Comparison of ENCODE assay signal across 18 cellular contexts in genomic region chr11:94537051-94537600, GRCh38. TPM values are rescaled to one million over a fixed set of nuclear protein-coding genes. Genes with fewer than 3 reads are reported as not detected.
DNase-seq lines count a peak whose midpoint lies in the region; FAIRE-seq and TF ChIP-seq lines count a peak whose summit lies in the region.
"Had no signal": no experiment of that assay in that cellular context is flagged by ENCODE, and none has a peak within 500 bp of the region (broad histone marks: within the 10 kb centered on the region; RNA-seq: fewer than 3 reads in every experiment).

No MANE protein-coding gene starts in this region.

- peak; percentile 84 for DNase-seq in EH (ENCODE audit: low read depth)
- DNase-seq in Peyer's patch = no peak
- peak; percentile 49 for DNase-seq in fibroblast of peridontal ligament (ENCODE audit: extremely low read depth)
- DNase-seq in small intestine = peak; percentile 60
- DNase-seq in SKM-1 treated with dmso at 0.1 percent for 144 hours (lab: John Stamatoyannopoulos, UW; ENCODE audit: unreplicated experiment) = no peak
- no peak for DNase-seq in COLO668 (lab: John Stamatoyannopoulos, UW; ENCODE audit: unreplicated experiment)
- DNase-seq in OCI-M1 (lab: John Stamatoyannopoulos, UW) = no peak
- DNase-seq in activated CD4-positive, alpha-beta memory T cell treated with anti-CD3 and anti-CD28 coated beads, Interleukin-2, amount 10 ng/mL, durations not matched to agents 7 days and 5 days = no peak
- DNase-seq: activated CD4-positive, alpha-beta T cell treated with anti-CD3 and anti-CD28 coated beads for 1 hour; activated naive CD8-positive, alpha-beta T cell treated with anti-CD3 and anti-CD28 coated beads for 36 hours; CD4-positive, alpha-beta T cell; NCI-H1092; NCI-H345; stimulated activated naive CD4-positive, alpha-beta T cell treated with Interleukin-2 at 50 U/mL for 16 hours; SW 1271 had no signal

- peaks cover 0 to 11% (median 2%) of the 10 kb centered on the region in 4 donors for H3K4me1 ChIP-seq in Peyer's patch
- peaks cover 6 to 8% of the 10 kb centered on the region in 2 donors for H3K4me1 ChIP-seq in small intestine (ENCODE audit: control insufficient read depth in 2 of 2, insufficient read depth in 1 of 2, low read depth in 1 of 2, low read length in 1 of 2)

- no peaks in the 10 kb centered on the region for H3K9me3 ChIP-seq in Peyer's patch
- H3K9me3 ChIP-seq in small intestine (ENCODE audit: control insufficient read depth, low read depth) = no peaks in the 10 kb centered on the region

- no peak for FAIRE-seq in small intestine (lab: Jason Lieb, UNC)

- H3K4me3 ChIP-seq in Peyer's patch (no peak overlapping the region), small intestine (ENCODE audit: low read depth in 1 of 2, low read length in 2 of 2) (no peak overlapping the region)

- H3K27me3 Mint-ChIP-seq in activated CD4-positive, alpha-beta memory T cell treated with anti-CD3 and anti-CD28 coated beads, Interleukin-2, amount 10 ng/mL, durations not matched to agents 7 days and 5 days = peaks cover 35% of the 10 kb centered on the region

- no peaks in the 10 kb centered on the region for H3K36me3 ChIP-seq in Peyer's patch
- no peaks in the 10 kb centered on the region for H3K36me3 ChIP-seq in small intestine (ENCODE audit: control insufficient read depth in 2 of 2, insufficient read depth in 2 of 2, low read length in 2 of 2)

- no peak overlapping the region for H3K27ac Mint-ChIP-seq in activated CD4-positive, alpha-beta memory T cell treated with anti-CD3 and anti-CD28 coated beads, Interleukin-2, amount 10 ng/mL, durations not matched to agents 7 days and 5 days
- H3K27ac Mint-ChIP-seq: activated naive CD8-positive, alpha-beta T cell treated with anti-CD3 and anti-CD28 coated beads for 36 hours; CD4-positive, alpha-beta T cell; natural killer cell treated with Interleukin-12 subunit alpha and Interleukin-12 subunit beta and Interleukin-15 and Interleukin-18, amount 100 ng/mL, for 72 hours had no signal

- POLR2A ChIA-PET in activated CD4-positive, alpha-beta memory T cell treated with anti-CD3 and anti-CD28 coated beads, Interleukin-2, amount 10 ng/mL, durations not matched to agents 7 days and 5 days (lab: Charles Lee) = no interaction called here

- WGBS in small intestine, 3 donors = 15 to 39% (median 24%) methylated on average over 3 of the region's 3 CpGs

- H3K9me3 Mint-ChIP-seq in activated CD4-positive, alpha-beta memory T cell treated with anti-CD3 and anti-CD28 coated beads, Interleukin-2, amount 10 ng/mL, durations not matched to agents 7 days and 5 days = no peaks in the 10 kb centered on the region
- H3K9me3 Mint-ChIP-seq: activated naive CD8-positive, alpha-beta T cell treated with anti-CD3 and anti-CD28 coated beads for 36 hours; CD4-positive, alpha-beta T cell; natural killer cell treated with Interleukin-12 subunit alpha and Interleukin-12 subunit beta and Interleukin-15 and Interleukin-18, amount 100 ng/mL, for 72 hours had no signal

- no peak for TF ChIP-seq CTCF in Peyer's patch (IDR thresholded peaks at IDR 0.05)

- H3K36me3 Mint-ChIP-seq in activated CD4-positive, alpha-beta memory T cell treated with anti-CD3 and anti-CD28 coated beads, Interleukin-2, amount 10 ng/mL, durations not matched to agents 7 days and 5 days (ENCODE audit: low read depth) = no peaks in the 10 kb centered on the region
- H3K36me3 Mint-ChIP-seq: activated naive CD8-positive, alpha-beta T cell treated with anti-CD3 and anti-CD28 coated beads for 36 hours; natural killer cell treated with Interleukin-12 subunit alpha and Interleukin-12 subunit beta and Interleukin-15 and Interleukin-18, amount 100 ng/mL, for 72 hours had no signal

- peak overlapping the region in 3 of 4 donors; percentile 7 to 44 (median 35) for H3K27ac ChIP-seq in Peyer's patch
- peak overlapping the region; percentile 48 to 71 for H3K27ac ChIP-seq in small intestine (ENCODE audit: low read depth in 1 of 2, low read length in 1 of 2)

- H3K4me3 Mint-ChIP-seq in activated CD4-positive, alpha-beta memory T cell treated with anti-CD3 and anti-CD28 coated beads, Interleukin-2, amount 10 ng/mL, durations not matched to agents 7 days and 5 days = no peak overlapping the region
- H3K4me3 Mint-ChIP-seq: activated naive CD8-positive, alpha-beta T cell treated with anti-CD3 and anti-CD28 coated beads for 36 hours; CD4-positive, alpha-beta T cell; natural killer cell treated with Interleukin-12 subunit alpha and Interleukin-12 subunit beta and Interleukin-15 and Interleukin-18, amount 100 ng/mL, for 72 hours had no signal

- H3K27me3 ChIP-seq in Peyer's patch (no peaks in the 10 kb centered on the region), small intestine (ENCODE audit: control insufficient read depth in 2 of 2, insufficient read depth in 2 of 2, low read length in 2 of 2) (no peaks in the 10 kb centered on the region)

- H3K4me1 Mint-ChIP-seq in activated CD4-positive, alpha-beta memory T cell treated with anti-CD3 and anti-CD28 coated beads, Interleukin-2, amount 10 ng/mL, durations not matched to agents 7 days and 5 days = peaks cover 1% of the 10 kb centered on the region

- TF ChIP-seq POLR2A in Peyer's patch (IDR thresholded peaks at IDR 0.05) = no peak

- CTCF ChIA-PET in activated CD4-positive, alpha-beta memory T cell treated with anti-CD3 and anti-CD28 coated beads, Interleukin-2, amount 10 ng/mL, durations not matched to agents 7 days and 5 days (lab: Charles Lee) = interaction anchor here (1.2 kb wide), 1 partner anchor 25 kb away, joined by 3 read pairs; the partner anchor contains the start of gene C11orf97

RNA-seq across cellular contexts. Expression of gene FUT4, which starts 6.6 kb away (rescaled TPM):
- 10 to 100 TPM in 3 of 4 donors, 1 to 10 TPM in 1; 9.1 to 34.3 (median 25.4) TPM for total RNA-seq in Peyer's patch
- polyA plus RNA-seq in small intestine = 10 to 100 TPM in 1 of 3 donors, 1 to 10 TPM in 2; 6.0 to 15.9 (median 8.6) TPM
- total RNA-seq in activated CD4-positive, alpha-beta memory T cell treated with anti-CD3 and anti-CD28 coated beads, Interleukin-2, amount 10 ng/mL, durations not matched to agents 7 days and 5 days = 1 to 10 TPM; 6.1 to 6.2 TPM

RNA-seq across cellular contexts. Expression of gene C11orf97, which starts 24.9 kb away (rescaled TPM):
- total RNA-seq in Peyer's patch = not detected
- under 1 TPM in 1 of 3 donors, not detected in 2; 0.09 TPM for polyA plus RNA-seq in small intestine
- total RNA-seq in activated CD4-positive, alpha-beta memory T cell treated with anti-CD3 and anti-CD28 coated beads, Interleukin-2, amount 10 ng/mL, durations not matched to agents 7 days and 5 days = not detected
- total RNA-seq: activated naive CD8-positive, alpha-beta T cell treated with anti-CD3 and anti-CD28 coated beads for 36 hours; CD4-positive, alpha-beta T cell; glomerular endothelial cell; HT1080; natural killer cell treated with Interleukin-12 subunit alpha and Interleukin-12 subunit beta and Interleukin-15 and Interleukin-18, amount 100 ng/mL, for 72 hours had no signal

RNA-seq across cellular contexts. Expression of gene PIWIL4, which starts 30.0 kb away (rescaled TPM):
- 10 to 100 TPM in 3 of 4 donors, 1 to 10 TPM in 1; 5.0 to 20.4 (median 14.5) TPM for total RNA-seq in Peyer's patch
- 10 to 100 TPM in 2 of 3 donors, 1 to 10 TPM in 1; 8.0 to 23.5 (median 15.4) TPM for polyA plus RNA-seq in small intestine
- total RNA-seq in activated CD4-positive, alpha-beta memory T cell treated with anti-CD3 and anti-CD28 coated beads, Interleukin-2, amount 10 ng/mL, durations not matched to agents 7 days and 5 days = 1 to 10 TPM in 1 of 2 experiments, under 1 TPM in 1; 0.60 to 1.1 TPM

RNA-seq across cellular contexts. Expression of gene ANKRD49, which starts 43.3 kb away (rescaled TPM):
- 10 to 100 TPM; 17.3 to 49.5 (median 20.7) TPM for total RNA-seq in Peyer's patch
- 10 to 100 TPM; 14.2 to 33.8 (median 23.3) TPM for polyA plus RNA-seq in small intestine
- total RNA-seq in activated CD4-positive, alpha-beta memory T cell treated with anti-CD3 and anti-CD28 coated beads, Interleukin-2, amount 10 ng/mL, durations not matched to agents 7 days and 5 days = 10 to 100 TPM; 26.9 to 27.0 TPM

RNA-seq across cellular contexts. Expression of gene MRE11, which starts 43.5 kb away (rescaled TPM):
- 10 to 100 TPM in 3 of 4 donors, 1 to 10 TPM in 1; 9.7 to 38.0 (median 14.1) TPM for total RNA-seq in Peyer's patch
- 1 to 10 TPM; 1.1 to 4.8 (median 2.9) TPM for polyA plus RNA-seq in small intestine
- total RNA-seq in activated CD4-positive, alpha-beta memory T cell treated with anti-CD3 and anti-CD28 coated beads, Interleukin-2, amount 10 ng/mL, durations not matched to agents 7 days and 5 days = 10 to 100 TPM; 35.7 to 37.0 TPM

Comparison
In these comparisons a context has a peak if more than half of its experiments do, and no peak if none do; other contexts are left out.
1. DNase-seq: peak in EH (single experiment), fibroblast of peridontal ligament (single experiment) and small intestine (single experiment); none in Peyer's patch (0 of 3), SKM-1 treated with dmso at 0.1 percent for 144 hours (single experiment), COLO668 (single experiment), OCI-M1 (single experiment) and activated CD4-positive, alpha-beta memory T cell treated with anti-CD3 and anti-CD28 coated beads, Interleukin-2, amount 10 ng/mL, durations not matched to agents 7 days and 5 days (single experiment).